2 cellular contexts compared by ENCODE assay signal in the genomic region with DNA sequence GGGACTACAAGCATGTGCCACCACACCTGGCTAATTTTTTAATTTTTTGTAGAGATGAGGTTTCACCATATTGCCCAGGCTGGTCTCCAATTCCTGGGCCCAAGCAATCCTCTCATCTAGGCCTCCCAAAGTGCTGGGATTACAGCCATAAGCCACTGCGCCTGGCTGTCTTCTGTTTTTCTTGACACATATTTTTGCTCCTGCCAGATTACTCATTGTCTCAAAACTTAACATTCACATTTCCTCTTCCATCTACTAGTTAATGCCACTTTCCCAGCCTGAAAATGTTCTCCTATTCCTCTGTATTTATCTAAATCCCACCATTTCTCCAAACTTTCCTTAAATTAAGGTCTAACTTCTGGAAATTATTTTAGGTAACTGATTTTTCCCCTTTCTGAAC.
TF ChIP-seq lines count a peak whose summit lies in the region.

No MANE protein-coding gene starts in this region.

TF ChIP-seq in SK-N-SH, 30 proteins besides CTCF, POLR2A, EP300 and RAD21 (continued from another document):
- TF ChIP-seq NFIC (IDR thresholded peaks at IDR 0.05; ENCODE audit: borderline replicate concordance), result 0 out of 2 replicates have a peak, but pooled peaks have one; percentile 39

TF ChIP-seq in SK-N-SH treated with all-trans-retinoic acid at 6 μM for 48 hours, 23 proteins besides CTCF, POLR2A, EP300 and RAD21 (continued from another document):
- TF ChIP-seq, protein P1, sequence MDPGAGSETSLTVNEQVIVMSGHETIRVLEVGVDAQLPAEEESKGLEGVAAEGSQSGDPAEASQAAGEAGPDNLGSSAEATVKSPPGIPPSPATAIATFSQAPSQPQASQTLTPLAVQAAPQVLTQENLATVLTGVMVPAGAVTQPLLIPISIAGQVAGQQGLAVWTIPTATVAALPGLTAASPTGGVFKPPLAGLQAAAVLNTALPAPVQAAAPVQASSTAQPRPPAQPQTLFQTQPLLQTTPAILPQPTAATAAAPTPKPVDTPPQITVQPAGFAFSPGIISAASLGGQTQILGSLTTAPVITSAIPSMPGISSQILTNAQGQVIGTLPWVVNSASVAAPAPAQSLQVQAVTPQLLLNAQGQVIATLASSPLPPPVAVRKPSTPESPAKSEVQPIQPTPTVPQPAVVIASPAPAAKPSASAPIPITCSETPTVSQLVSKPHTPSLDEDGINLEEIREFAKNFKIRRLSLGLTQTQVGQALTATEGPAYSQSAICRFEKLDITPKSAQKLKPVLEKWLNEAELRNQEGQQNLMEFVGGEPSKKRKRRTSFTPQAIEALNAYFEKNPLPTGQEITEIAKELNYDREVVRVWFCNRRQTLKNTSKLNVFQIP (CRISPR knock-in tag; IDR thresholded peaks at IDR 0.05; ENCODE audit: borderline replicate concordance, low read depth), result no peak
- TF ChIP-seq ZFP3 (CRISPR knock-in tag; IDR thresholded peaks at IDR 0.05), result no peak
- no peak for TF ChIP-seq BACH2 (CRISPR knock-in tag; IDR thresholded peaks at IDR 0.05; ENCODE audit: borderline replicate concordance)
- TF ChIP-seq ZNF565 (CRISPR knock-in tag; conservative IDR thresholded peaks at IDR 0.05; ENCODE audit: low read depth), result no peak
- no peak for TF ChIP-seq TCF4 (CRISPR knock-in tag; IDR thresholded peaks at IDR 0.05; ENCODE audit: borderline replicate concordance)
- no peak for TF ChIP-seq ZC3H10 (CRISPR knock-in tag; IDR thresholded peaks at IDR 0.05)
- TF ChIP-seq OSR1 (CRISPR knock-in tag; IDR thresholded peaks at IDR 0.05), result no peak
- TF ChIP-seq, protein P2, sequence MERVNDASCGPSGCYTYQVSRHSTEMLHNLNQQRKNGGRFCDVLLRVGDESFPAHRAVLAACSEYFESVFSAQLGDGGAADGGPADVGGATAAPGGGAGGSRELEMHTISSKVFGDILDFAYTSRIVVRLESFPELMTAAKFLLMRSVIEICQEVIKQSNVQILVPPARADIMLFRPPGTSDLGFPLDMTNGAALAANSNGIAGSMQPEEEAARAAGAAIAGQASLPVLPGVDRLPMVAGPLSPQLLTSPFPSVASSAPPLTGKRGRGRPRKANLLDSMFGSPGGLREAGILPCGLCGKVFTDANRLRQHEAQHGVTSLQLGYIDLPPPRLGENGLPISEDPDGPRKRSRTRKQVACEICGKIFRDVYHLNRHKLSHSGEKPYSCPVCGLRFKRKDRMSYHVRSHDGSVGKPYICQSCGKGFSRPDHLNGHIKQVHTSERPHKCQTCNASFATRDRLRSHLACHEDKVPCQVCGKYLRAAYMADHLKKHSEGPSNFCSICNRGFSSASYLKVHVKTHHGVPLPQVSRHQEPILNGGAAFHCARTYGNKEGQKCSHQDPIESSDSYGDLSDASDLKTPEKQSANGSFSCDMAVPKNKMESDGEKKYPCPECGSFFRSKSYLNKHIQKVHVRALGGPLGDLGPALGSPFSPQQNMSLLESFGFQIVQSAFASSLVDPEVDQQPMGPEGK (CRISPR knock-in tag; IDR thresholded peaks at IDR 0.05; ENCODE audit: borderline replicate concordance), result no peak
